15 cellular contexts compared by ENCODE assay signal in genomic region chr15:79962178-79962577, GRCh38. TPM values are rescaled to one million over a fixed set of nuclear protein-coding genes. Genes with fewer than 3 reads are reported as not detected.
DNase-seq lines count a peak whose midpoint lies in the region; ATAC-seq, FAIRE-seq and TF ChIP-seq lines count a peak whose summit lies in the region.
"Had no signal": no experiment of that assay in that cellular context is flagged by ENCODE, and none has a peak within 500 bp of the region (broad histone marks: within the 10 kb centered on the region; RNA-seq: fewer than 3 reads in every experiment).

No MANE protein-coding gene starts in this region.

- 61 to 68% (median 68%) methylated on average over 6 of the region's 6 CpGs for WGBS in psoas muscle, 3 donors

- peak; percentile 77 for FAIRE-seq in GM12891 (lab: Jason Lieb, UNC)
- FAIRE-seq: G401.6 had no signal

- intact Hi-C loops in left ventricle myocardium inferior (cut with micrococcal nuclease), result no loop called here
- intact Hi-C loops in psoas muscle (cut with DNase I), result no loop called here

- peaks cover 23 to 34% (median 30%) of the 10 kb centered on the region in 3 donors for H3K4me1 Mint-ChIP-seq in naive B cell

- H3K27me3 ChIP-seq in left ventricle myocardium inferior (ENCODE audit: low read depth) (no peaks in the 10 kb centered on the region), psoas muscle (ENCODE audit: insufficient read depth in 3 of 3, low read length in 2 of 3) (no peaks in the 10 kb centered on the region)
- H3K27me3 ChIP-seq: MG63, sigmoid colon had no signal

- H3K9me3 Mint-ChIP-seq in naive B cell, result peaks cover 0 to 5% (median 0%) of the 10 kb centered on the region in 7 donors
- H3K9me3 Mint-ChIP-seq: CD4-positive, alpha-beta memory T cell; H9 had no signal

- H3K9me3 ChIP-seq in left ventricle myocardium inferior (replicated peaks) (no peaks in the 10 kb centered on the region), psoas muscle (no peaks in the 10 kb centered on the region)
- H3K9me3 ChIP-seq: MG63, sigmoid colon had no signal

- TF ChIP-seq POLR2A in GM12891 (IDR thresholded peaks at IDR 0.05; ENCODE audit: low read depth, low read length), result peak; percentile 44; the same call in 1 of the 2 replicates

- H3K4me1 ChIP-seq in left ventricle myocardium inferior (no peaks in the 10 kb centered on the region), psoas muscle (no peaks in the 10 kb centered on the region)
- H3K4me1 ChIP-seq: sigmoid colon had no signal

- H3K27me3 Mint-ChIP-seq in naive B cell, result no peaks in the 10 kb centered on the region
- H3K27me3 Mint-ChIP-seq: CD4-positive, alpha-beta memory T cell had no signal

- ATAC-seq in HG02885 (IDR thresholded peaks at IDR 0.05; ENCODE audit: poor library complexity, unreplicated experiment) (peak; percentile 70), naive B cell (ENCODE audit: low read depth in 2 of 2) (peak; percentile 90 to 94), psoas muscle (no peak)

- peaks cover 0 to 11% of the 10 kb centered on the region in 2 donors for H3K36me3 Mint-ChIP-seq in naive B cell

- TF ChIP-seq CTCF in left ventricle myocardium inferior (IDR thresholded peaks at IDR 0.05; ENCODE audit: borderline replicate concordance) (no peak), psoas muscle (IDR thresholded peaks at IDR 0.05) (no peak)

- peak overlapping the region in 5 of 6 donors; percentile 50 to 92 (median 85) for H3K27ac Mint-ChIP-seq in naive B cell
- H3K27ac Mint-ChIP-seq: H9 had no signal

- H3K27ac ChIP-seq in left ventricle myocardium inferior (replicated peaks) (no peak overlapping the region), psoas muscle (no peak overlapping the region)
- H3K27ac ChIP-seq: sigmoid colon had no signal

- H3K36me3 ChIP-seq in left ventricle myocardium inferior, result no peaks in the 10 kb centered on the region
- no peaks in the 10 kb centered on the region for H3K36me3 ChIP-seq in psoas muscle (ENCODE audit: insufficient read depth in 1 of 2, low read depth in 1 of 2)
- H3K36me3 ChIP-seq: MG63, sigmoid colon had no signal

- no peak for DNase-seq in GM12891 (ENCODE audit: insufficient read length, low spot score)
- DNase-seq in SKM-1 (lab: John Stamatoyannopoulos, UW; ENCODE audit: unreplicated experiment), result peak; percentile 77
- peak; percentile 32 for DNase-seq in naive B cell
- DNase-seq in stimulated activated CD4-positive, alpha-beta T cell treated with anti-CD3 and anti-CD28 coated beads, Interleukin-2, amount 100 ng/mL, for 48 hours, result no peak
- no peak for DNase-seq in left ventricle myocardium inferior
- DNase-seq in NCI-H1417 (lab: John Stamatoyannopoulos, UW), result no peak
- no peak for DNase-seq in psoas muscle
- DNase-seq: CD4-positive, alpha-beta memory T cell; dermis blood vessel endothelial cell; H9; MG63; sigmoid colon had no signal

- H3K4me3 Mint-ChIP-seq in naive B cell, result peak overlapping the region in 1 of 8 donors; percentile 26
- H3K4me3 Mint-ChIP-seq: H9 had no signal

- H3K4me3 ChIP-seq in left ventricle myocardium inferior (no peak overlapping the region), psoas muscle (no peak overlapping the region)
- H3K4me3 ChIP-seq: MG63, sigmoid colon had no signal

TF ChIP-seq in GM12891, 5 proteins besides CTCF, POLR2A, EP300 and RAD21:
- no peak for TF ChIP-seq PAX5 (IDR thresholded peaks at IDR 0.05; ENCODE audit: insufficient read depth, low read length, severe bottlenecking)
- TF ChIP-seq SPI1 (IDR thresholded peaks at IDR 0.05; ENCODE audit: low read depth, low read length), result 0 out of 2 replicates have a peak, but pooled peaks have one; percentile 13
- TF ChIP-seq POU2F2 (IDR thresholded peaks at IDR 0.05; ENCODE audit: low read depth, low read length), result no peak
- no peak for TF ChIP-seq TAF1 (IDR thresholded peaks at IDR 0.05; ENCODE audit: low read depth, low read length)
- TF ChIP-seq POLR2AphosphoS5 (IDR thresholded peaks at IDR 0.05; ENCODE audit: low read depth, low read length), result no peak

RNA-seq across cellular contexts. Expression of gene BCL2A1, which starts 8.8 kb away (rescaled TPM):
- polyA plus RNA-seq in GM12891 (2012; ENCODE audit: low read depth, missing spikeins), result 258 TPM
- polyA plus RNA-seq in naive B cell (ENCODE audit: low read depth in 6 of 6) (10 to 100 TPM; 30.9 to 58.4 (median 44.4) TPM), psoas muscle (1 to 10 TPM in 1 of 3 donors, under 1 TPM in 2; 0.18 to 1.2 (median 0.25) TPM)
- total RNA-seq in left ventricle myocardium inferior (0.30 TPM), psoas muscle (1 to 10 TPM in 3 of 4 donors, not detected in 1; 1.0 to 1.2 (median 1.1) TPM)
- total RNA-seq: dermis blood vessel endothelial cell, H9 had no signal
- polyA plus RNA-seq: neural cell had no signal

Comparison
In these comparisons a context has a peak if more than half of its experiments do, and no peak if none do; other contexts are left out.
1. DNase-seq: peak in SKM-1 (single experiment) and naive B cell (single experiment); none in GM12891 (single experiment), stimulated activated CD4-positive, alpha-beta T cell treated with anti-CD3 and anti-CD28 coated beads, Interleukin-2, amount 100 ng/mL, for 48 hours (0 of 2), left ventricle myocardium inferior (single experiment), NCI-H1417 (0 of 3) and psoas muscle (0 of 2).
2. ATAC-seq: peak in HG02885 (single experiment) and naive B cell (2 of 2); none in psoas muscle (0 of 4).